Comparison of ENCODE assay signal across 1 cellular context in the genomic region with DNA sequence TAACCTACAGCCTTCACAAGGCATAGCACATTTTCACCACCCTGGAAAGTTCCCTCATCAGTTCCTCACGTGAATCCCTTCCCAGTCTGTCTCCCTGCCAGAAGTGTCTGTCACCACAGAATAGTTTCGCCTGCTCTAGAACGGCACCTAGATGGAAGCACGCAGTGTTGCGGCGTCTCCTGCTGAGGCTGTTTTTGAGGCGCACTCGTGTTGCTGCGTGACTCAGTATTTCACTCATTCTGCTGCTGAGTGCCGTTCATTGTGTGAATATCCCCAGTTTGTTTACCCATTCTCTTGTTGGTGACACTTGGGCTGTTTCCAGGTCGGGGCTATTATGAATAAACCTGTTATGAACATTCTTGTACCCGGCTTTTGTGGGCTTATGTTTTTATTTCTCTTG.
TF ChIP-seq lines count a peak whose summit lies in the region.

No MANE protein-coding gene starts in this region.

TF ChIP-seq in K562, 482 proteins besides CTCF, POLR2A, EP300 and RAD21 (continues in another document):
- TF ChIP-seq RFX5 (IDR thresholded peaks at IDR 0.05; ENCODE audit: low read depth, low read length): no peak
- TF ChIP-seq HDAC1 (IDR thresholded peaks at IDR 0.05): peak in 1 of 2 experiments; percentile 51; a peak in 1 of 4 replicates
- TF ChIP-seq, protein P1, sequence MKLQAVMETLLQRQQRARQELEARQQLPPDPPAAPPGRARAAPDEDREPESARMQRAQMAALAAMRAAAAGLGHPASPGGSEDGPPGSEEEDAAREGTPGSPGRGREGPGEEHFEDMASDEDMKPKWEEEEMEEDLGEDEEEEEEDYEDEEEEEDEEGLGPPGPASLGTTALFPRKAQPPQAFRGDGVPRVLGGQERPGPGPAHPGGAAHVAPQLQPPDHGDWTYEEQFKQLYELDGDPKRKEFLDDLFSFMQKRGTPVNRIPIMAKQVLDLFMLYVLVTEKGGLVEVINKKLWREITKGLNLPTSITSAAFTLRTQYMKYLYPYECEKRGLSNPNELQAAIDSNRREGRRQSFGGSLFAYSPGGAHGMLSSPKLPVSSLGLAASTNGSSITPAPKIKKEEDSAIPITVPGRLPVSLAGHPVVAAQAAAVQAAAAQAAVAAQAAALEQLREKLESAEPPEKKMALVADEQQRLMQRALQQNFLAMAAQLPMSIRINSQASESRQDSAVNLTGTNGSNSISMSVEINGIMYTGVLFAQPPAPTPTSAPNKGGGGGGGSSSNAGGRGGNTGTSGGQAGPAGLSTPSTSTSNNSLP (IDR thresholded peaks at IDR 0.05; ENCODE audit: borderline replicate concordance, low read depth, low read length): no peak
- TF ChIP-seq GATAD2B (IDR thresholded peaks at IDR 0.05; ENCODE audit: borderline replicate concordance): no peak
- no peak for TF ChIP-seq PCBP1 (IDR thresholded peaks at IDR 0.05; ENCODE audit: low read depth, low read length, poor library complexity, severe bottlenecking)
- no peak for TF ChIP-seq NCOA6 (IDR thresholded peaks at IDR 0.05)
- TF ChIP-seq RCOR1 (IDR thresholded peaks at IDR 0.05; ENCODE audit: borderline replicate concordance in 1 of 2, low read depth in 2 of 2, low read length in 2 of 2): peak in 1 of 2 experiments; percentile 68; a peak in 1 of 4 replicates
- TF ChIP-seq PTRF (tag; IDR thresholded peaks at IDR 0.05): no peak
- TF ChIP-seq THAP7 (CRISPR knock-in tag; IDR thresholded peaks at IDR 0.05): no peak
- TF ChIP-seq ZBTB33 (CRISPR knock-in tag; IDR thresholded peaks at IDR 0.05): peak; percentile 60; the same call in 1 of the 2 replicates
- no peak for TF ChIP-seq PCBP2 (IDR thresholded peaks at IDR 0.05; ENCODE audit: low read depth, low read length, poor library complexity, severe bottlenecking)
- no peak for TF ChIP-seq SRSF3 (IDR thresholded peaks at IDR 0.05; ENCODE audit: insufficient read depth, low read length)
- TF ChIP-seq FOXJ3 (CRISPR knock-in tag; IDR thresholded peaks at IDR 0.05): no peak
- no peak for TF ChIP-seq CCAR2 (IDR thresholded peaks at IDR 0.05; ENCODE audit: low read depth, low read length)
- TF ChIP-seq SMARCA4 (IDR thresholded peaks at IDR 0.05): peak; percentile 60
- no peak for TF ChIP-seq ZNF764 (CRISPR knock-in tag; IDR thresholded peaks at IDR 0.05; ENCODE audit: low read depth)
- peak; percentile 37; the same call in 1 of the 2 replicates for TF ChIP-seq TEAD2 (tag; IDR thresholded peaks at IDR 0.05)
- TF ChIP-seq FOXM1 (IDR thresholded peaks at IDR 0.05; ENCODE audit: low read depth): no peak
- TF ChIP-seq FOXM1 (CRISPR knock-in tag; IDR thresholded peaks at IDR 0.05; ENCODE audit: low read depth): no peak
- TF ChIP-seq POLR2AphosphoS5 (IDR thresholded peaks at IDR 0.05; ENCODE audit: control insufficient read depth, insufficient read depth, low read depth, low read length): no peak
- TF ChIP-seq CBX3 (IDR thresholded peaks at IDR 0.05; ENCODE audit: borderline replicate concordance in 1 of 2, low read length in 2 of 2): no peak; a peak in 1 of 3 replicates
- no peak for TF ChIP-seq ZNF639 (CRISPR knock-in tag; conservative IDR thresholded peaks at IDR 0.05 in 1 of 2, IDR thresholded peaks at IDR 0.05 in 1 of 2)
- TF ChIP-seq ZNF184 (CRISPR knock-in tag; IDR thresholded peaks at IDR 0.05): no peak
- TF ChIP-seq STAT5B (CRISPR knock-in tag; IDR thresholded peaks at IDR 0.05): no peak
- TF ChIP-seq ZNF253 (CRISPR knock-in tag; conservative IDR thresholded peaks at IDR 0.05): no peak
- no peak for TF ChIP-seq PREB (CRISPR knock-in tag; IDR thresholded peaks at IDR 0.05)
- TF ChIP-seq, protein P2, sequence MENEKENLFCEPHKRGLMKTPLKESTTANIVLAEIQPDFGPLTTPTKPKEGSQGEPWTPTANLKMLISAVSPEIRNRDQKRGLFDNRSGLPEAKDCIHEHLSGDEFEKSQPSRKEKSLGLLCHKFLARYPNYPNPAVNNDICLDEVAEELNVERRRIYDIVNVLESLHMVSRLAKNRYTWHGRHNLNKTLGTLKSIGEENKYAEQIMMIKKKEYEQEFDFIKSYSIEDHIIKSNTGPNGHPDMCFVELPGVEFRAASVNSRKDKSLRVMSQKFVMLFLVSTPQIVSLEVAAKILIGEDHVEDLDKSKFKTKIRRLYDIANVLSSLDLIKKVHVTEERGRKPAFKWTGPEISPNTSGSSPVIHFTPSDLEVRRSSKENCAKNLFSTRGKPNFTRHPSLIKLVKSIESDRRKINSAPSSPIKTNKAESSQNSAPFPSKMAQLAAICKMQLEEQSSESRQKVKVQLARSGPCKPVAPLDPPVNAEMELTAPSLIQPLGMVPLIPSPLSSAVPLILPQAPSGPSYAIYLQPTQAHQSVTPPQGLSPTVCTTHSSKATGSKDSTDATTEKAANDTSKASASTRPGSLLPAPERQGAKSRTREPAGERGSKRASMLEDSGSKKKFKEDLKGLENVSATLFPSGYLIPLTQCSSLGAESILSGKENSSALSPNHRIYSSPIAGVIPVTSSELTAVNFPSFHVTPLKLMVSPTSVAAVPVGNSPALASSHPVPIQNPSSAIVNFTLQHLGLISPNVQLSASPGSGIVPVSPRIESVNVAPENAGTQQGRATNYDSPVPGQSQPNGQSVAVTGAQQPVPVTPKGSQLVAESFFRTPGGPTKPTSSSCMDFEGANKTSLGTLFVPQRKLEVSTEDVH (IDR thresholded peaks at IDR 0.05; ENCODE audit: low read depth, partially characterized antibody): no peak
- no peak for TF ChIP-seq MCM2 (IDR thresholded peaks at IDR 0.05; ENCODE audit: low read depth)
- TF ChIP-seq TBP (optimal IDR thresholded peaks at IDR 0.05; ENCODE audit: low read depth, low read length): peak; percentile 25
- TF ChIP-seq PYGO2 (tag; IDR thresholded peaks at IDR 0.05): no peak
- no peak for TF ChIP-seq SP2 (IDR thresholded peaks at IDR 0.05; ENCODE audit: extremely low read depth, low read depth, low read length, poor library complexity, severe bottlenecking)
- no peak for TF ChIP-seq PML (IDR thresholded peaks at IDR 0.05; ENCODE audit: low read length)
- no peak for TF ChIP-seq MCM7 (IDR thresholded peaks at IDR 0.05)
- no peak for TF ChIP-seq ETV5 (CRISPR knock-in tag; IDR thresholded peaks at IDR 0.05; ENCODE audit: low read depth)
- no peak for TF ChIP-seq SLC30A9 (CRISPR knock-in tag; IDR thresholded peaks at IDR 0.05)
- TF ChIP-seq KAT2B (IDR thresholded peaks at IDR 0.05; ENCODE audit: low read depth, low read length): no peak
- no peak for TF ChIP-seq ZNF436 (CRISPR knock-in tag; IDR thresholded peaks at IDR 0.05)
- no peak for TF ChIP-seq MYBL2 (IDR thresholded peaks at IDR 0.05; ENCODE audit: low read depth)
- no peak for TF ChIP-seq MYBL2 (CRISPR knock-in tag; IDR thresholded peaks at IDR 0.05; ENCODE audit: borderline replicate concordance)
- no peak for TF ChIP-seq MCM3 (IDR thresholded peaks at IDR 0.05)
- TF ChIP-seq SRSF7 (optimal IDR thresholded peaks at IDR 0.05; ENCODE audit: low read depth, low read length): no peak
- TF ChIP-seq BRD4 (IDR thresholded peaks at IDR 0.05): no peak
- no peak for TF ChIP-seq CHD2 (IDR thresholded peaks at IDR 0.05; ENCODE audit: low read depth, low read length)
- TF ChIP-seq ZFP36 (IDR thresholded peaks at IDR 0.05; ENCODE audit: low read depth, low read length, partially characterized antibody): peak; percentile 6
- TF ChIP-seq ZNF75A (CRISPR knock-in tag; IDR thresholded peaks at IDR 0.05): no peak
- no peak for TF ChIP-seq ZNF3 (CRISPR knock-in tag; IDR thresholded peaks at IDR 0.05)
- TF ChIP-seq SMARCE1 (IDR thresholded peaks at IDR 0.05): peak; percentile 71
- TF ChIP-seq ZNF699 (CRISPR knock-in tag; IDR thresholded peaks at IDR 0.05; ENCODE audit: insufficient replicate concordance): no peak
- TF ChIP-seq RBM15 (IDR thresholded peaks at IDR 0.05; ENCODE audit: insufficient read depth, low read length): no peak
- TF ChIP-seq NFATC3 (IDR thresholded peaks at IDR 0.05): no peak
- no peak for TF ChIP-seq ESRRA (IDR thresholded peaks at IDR 0.05; ENCODE audit: borderline replicate concordance, low read depth)
- TF ChIP-seq FOXP1 (CRISPR knock-in tag; IDR thresholded peaks at IDR 0.05): no peak
- no peak for TF ChIP-seq PURB (CRISPR knock-in tag; IDR thresholded peaks at IDR 0.05; ENCODE audit: low read depth)
- 0 out of 2 replicates have a peak, but pooled peaks have one; percentile 5 for TF ChIP-seq BCOR (IDR thresholded peaks at IDR 0.05)
- no peak for TF ChIP-seq RAD51 (IDR thresholded peaks at IDR 0.05; ENCODE audit: borderline replicate concordance, low read depth)
- TF ChIP-seq PHB2 (IDR thresholded peaks at IDR 0.05; ENCODE audit: low read depth): no peak
- TF ChIP-seq, protein P3, sequence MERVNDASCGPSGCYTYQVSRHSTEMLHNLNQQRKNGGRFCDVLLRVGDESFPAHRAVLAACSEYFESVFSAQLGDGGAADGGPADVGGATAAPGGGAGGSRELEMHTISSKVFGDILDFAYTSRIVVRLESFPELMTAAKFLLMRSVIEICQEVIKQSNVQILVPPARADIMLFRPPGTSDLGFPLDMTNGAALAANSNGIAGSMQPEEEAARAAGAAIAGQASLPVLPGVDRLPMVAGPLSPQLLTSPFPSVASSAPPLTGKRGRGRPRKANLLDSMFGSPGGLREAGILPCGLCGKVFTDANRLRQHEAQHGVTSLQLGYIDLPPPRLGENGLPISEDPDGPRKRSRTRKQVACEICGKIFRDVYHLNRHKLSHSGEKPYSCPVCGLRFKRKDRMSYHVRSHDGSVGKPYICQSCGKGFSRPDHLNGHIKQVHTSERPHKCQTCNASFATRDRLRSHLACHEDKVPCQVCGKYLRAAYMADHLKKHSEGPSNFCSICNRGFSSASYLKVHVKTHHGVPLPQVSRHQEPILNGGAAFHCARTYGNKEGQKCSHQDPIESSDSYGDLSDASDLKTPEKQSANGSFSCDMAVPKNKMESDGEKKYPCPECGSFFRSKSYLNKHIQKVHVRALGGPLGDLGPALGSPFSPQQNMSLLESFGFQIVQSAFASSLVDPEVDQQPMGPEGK (CRISPR knock-in tag; IDR thresholded peaks at IDR 0.05; ENCODE audit: borderline replicate concordance): no peak
- no peak for TF ChIP-seq PRMT5 (CRISPR knock-in tag; IDR thresholded peaks at IDR 0.05)
- no peak for TF ChIP-seq TAL1 (IDR thresholded peaks at IDR 0.05)
- TF ChIP-seq TRIM24 (IDR thresholded peaks at IDR 0.05): peak in 1 of 2 experiments; percentile 11; a peak in 1 of 4 replicates
- TF ChIP-seq, protein P4, sequence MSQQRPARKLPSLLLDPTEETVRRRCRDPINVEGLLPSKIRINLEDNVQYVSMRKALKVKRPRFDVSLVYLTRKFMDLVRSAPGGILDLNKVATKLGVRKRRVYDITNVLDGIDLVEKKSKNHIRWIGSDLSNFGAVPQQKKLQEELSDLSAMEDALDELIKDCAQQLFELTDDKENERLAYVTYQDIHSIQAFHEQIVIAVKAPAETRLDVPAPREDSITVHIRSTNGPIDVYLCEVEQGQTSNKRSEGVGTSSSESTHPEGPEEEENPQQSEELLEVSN (IDR thresholded peaks at IDR 0.05; ENCODE audit: borderline replicate concordance in 1 of 2, extremely low read depth in 1 of 2, insufficient read depth in 1 of 2, insufficient read length in 1 of 2, low read depth in 1 of 2, low read length in 1 of 2, poor library complexity in 1 of 2, severe bottlenecking in 1 of 2): peak; percentile 38 to 70
- no peak for TF ChIP-seq ZNF311 (CRISPR knock-in tag; IDR thresholded peaks at IDR 0.05)
- no peak for TF ChIP-seq CBFA2T3 (IDR thresholded peaks at IDR 0.05)
- TF ChIP-seq, protein P5, sequence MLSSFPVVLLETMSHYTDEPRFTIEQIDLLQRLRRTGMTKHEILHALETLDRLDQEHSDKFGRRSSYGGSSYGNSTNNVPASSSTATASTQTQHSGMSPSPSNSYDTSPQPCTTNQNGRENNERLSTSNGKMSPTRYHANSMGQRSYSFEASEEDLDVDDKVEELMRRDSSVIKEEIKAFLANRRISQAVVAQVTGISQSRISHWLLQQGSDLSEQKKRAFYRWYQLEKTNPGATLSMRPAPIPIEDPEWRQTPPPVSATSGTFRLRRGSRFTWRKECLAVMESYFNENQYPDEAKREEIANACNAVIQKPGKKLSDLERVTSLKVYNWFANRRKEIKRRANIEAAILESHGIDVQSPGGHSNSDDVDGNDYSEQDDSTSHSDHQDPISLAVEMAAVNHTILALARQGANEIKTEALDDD (IDR thresholded peaks at IDR 0.05): no peak
